Comparison of ENCODE assay signal across 9 cellular contexts in genomic region chr17:77437017-77437416, GRCh38.
DNase-seq lines count a peak whose midpoint lies in the region; ATAC-seq and TF ChIP-seq lines count a peak whose summit lies in the region.
"Had no signal": no experiment of that assay in that cellular context is flagged by ENCODE, and none has a peak within 500 bp of the region (broad histone marks: within the 10 kb centered on the region; RNA-seq: fewer than 3 reads in every experiment).

No MANE protein-coding gene starts in this region.

- intact Hi-C loops in Right ventricle myocardium superior (cut with DNase I): no loop called here
- intact Hi-C loops in cardiac septum (cut with DNase I): no loop called here
- intact Hi-C loops in left cardiac atrium (cut with DNase I): loop anchor here in 1 of 2 donors (5.0 kb wide), 1 partner anchor 35 kb away; no protein-coding TSS in a partner anchor
- intact Hi-C loops in transverse colon (cut with DNase I; ENCODE audit: low total_unique reads): loop anchor here (1.0 kb wide), 1 partner anchor 43 kb away; no protein-coding TSS in a partner anchor

- TF ChIP-seq EP300 in transverse colon (IDR thresholded peaks at IDR 0.05; ENCODE audit: low read depth): no peak

- no peak for TF ChIP-seq POLR2A in transverse colon (IDR thresholded peaks at IDR 0.05)

- H3K9me3 ChIP-seq in transverse colon: no peaks in the 10 kb centered on the region

- ATAC-seq in Right ventricle myocardium superior (ENCODE audit: poor library complexity): peak; percentile 38
- peak; percentile 24 to 28 for ATAC-seq in left cardiac atrium
- ATAC-seq in HG02852 (IDR thresholded peaks at IDR 0.05; ENCODE audit: unreplicated experiment): no peak
- ATAC-seq in GM21360 (IDR thresholded peaks at IDR 0.05; ENCODE audit: unreplicated experiment): no peak
- no peak for ATAC-seq in HG03439 (IDR thresholded peaks at IDR 0.05; ENCODE audit: unreplicated experiment)

- H3K4me1 ChIP-seq in transverse colon: peaks cover 62 to 91% (median 68%) of the 10 kb centered on the region in 4 donors

- no peak overlapping the region for H3K4me3 ChIP-seq in transverse colon

- DNase-seq in Right ventricle myocardium superior: peak; percentile 81
- DNase-seq in cardiac septum (ENCODE audit: low spot score): no peak
- peak; percentile 38 for DNase-seq in UCSD-AML1 (lab: John Stamatoyannopoulos, UW; ENCODE audit: unreplicated experiment)
- DNase-seq in left cardiac atrium: peak; percentile 62
- DNase-seq in transverse colon: peak; percentile 42

- H3K27me3 ChIP-seq in transverse colon: no peaks in the 10 kb centered on the region

- in situ Hi-C loops in transverse colon (cut with MboI; ENCODE audit: low pct_ligation_motif_present in 1 of 4, low pct_unique_long_range_greater_than_20kb in 1 of 4, low sequenced_read_pairs in 3 of 4): loop anchor here in 3 of 4 donors (10.0 to 25.0 kb wide), 2 partner anchors 58 to 100 kb away; no protein-coding TSS in a partner anchor

- 58 to 80% methylated on average over 2 to 10 of the region's 10 CpGs for WGBS in transverse colon (ENCODE audit: low coverage in 1 of 2), 2 donors

- H3K36me3 ChIP-seq in transverse colon: no peaks in the 10 kb centered on the region

- H3K27ac ChIP-seq in transverse colon: peak overlapping the region; percentile 25 to 94 (median 62)
- H3K27ac ChIP-seq: parathyroid adenoma had no signal

- no peak for TF ChIP-seq CTCF in transverse colon (IDR thresholded peaks at IDR 0.05)

Comparison
In these comparisons a context has a peak if more than half of its experiments do, and no peak if none do; other contexts are left out.
1. ATAC-seq: peak in Right ventricle myocardium superior (single experiment) and left cardiac atrium (2 of 2); none in HG02852 (single experiment), GM21360 (single experiment) and HG03439 (single experiment).